8 cellular contexts compared by ENCODE assay signal in the genomic region with DNA sequence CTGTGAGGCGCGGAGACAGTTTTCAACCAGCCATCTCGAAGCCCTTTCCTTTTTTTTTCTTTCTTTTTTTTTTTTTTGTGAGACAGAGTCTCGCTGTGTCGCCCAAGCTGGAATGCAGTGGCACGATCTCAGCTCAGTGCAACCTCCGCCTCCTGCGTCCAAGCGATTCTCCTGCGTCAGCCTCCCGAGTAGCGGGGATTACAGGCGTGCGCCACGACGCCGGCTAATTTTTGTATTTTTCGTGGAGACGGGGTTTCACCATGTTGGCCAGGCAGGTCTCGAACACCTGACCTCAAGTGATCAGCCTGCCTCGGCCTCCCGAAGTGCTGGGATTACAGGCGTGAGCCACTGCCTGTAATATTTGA. TPM values are rescaled to one million over a fixed set of nuclear protein-coding genes. Genes with fewer than 3 reads are reported as not detected.
DNase-seq lines count a peak whose midpoint lies in the region; ATAC-seq and TF ChIP-seq lines count a peak whose summit lies in the region.
"Not testable (repeated sequence)": the region's sequence is repeated elsewhere in the genome, so short reads cannot be mapped to it uniquely, and the experiment has no call there.

No MANE protein-coding gene starts in this region.

- not testable (repeated sequence) for ATAC-seq in HCT116; T-cell (replicated peaks in 1 of 4); activated naive CD8-positive, alpha-beta T cell treated with anti-CD3 and anti-CD28 coated beads, Interleukin-2, amount 50 U/mL, for 24 hours; aorta (ENCODE audit: low FRiP score)
- peak; percentile 15 for ATAC-seq in gastrocnemius medialis

- CTCF ChIA-PET in HCT116 (lab: Charles Lee); T-cell (lab: Charles Lee): not testable (repeated sequence)

- WGBS in endodermal cell (ENCODE audit: insufficient coverage in 1 of 2, insufficient read length in 1 of 2), 2 experiments: 7% methylated on average over 23 of the region's 23 CpGs; no CpG with 5 or more reads in 1 of the 2 experiments
- 5 to 6% methylated on average over 21 to 23 of the region's 23 CpGs for WGBS in aorta, 2 donors

- H3K79me2 ChIP-seq in HCT116 (ENCODE audit: insufficient read depth, low read length): peaks cover 36% of the 10 kb centered on the region

- RAD21 ChIA-PET in HCT116 (lab: Charles Lee; ENCODE audit: low non-redundant PET in 1 of 2, low total read pairs in 2 of 2, uncharacterized antibody in 2 of 2, unreplicated experiment in 2 of 2): not testable (repeated sequence)

- TF ChIP-seq RAD21 in HCT116 (IDR thresholded peaks at IDR 0.05; ENCODE audit: low read depth): not testable (repeated sequence)

- in situ Hi-C loops in gastrocnemius medialis (cut with MboI; ENCODE audit: low sequenced_read_pairs in 4 of 4): loop anchor here (5.0 to 25.0 kb wide), 4 partner anchors 144 to 247 kb away; no protein-coding TSS in a partner anchor

- H3K27me3 ChIP-seq in HCT116 (ENCODE audit: insufficient read depth, low read length); mucosa of stomach (ENCODE audit: control insufficient read depth, insufficient read depth, low read length); gastrocnemius medialis; aorta (ENCODE audit: control insufficient read depth in 1 of 2, insufficient read depth in 2 of 2, low read length in 1 of 2): not testable (repeated sequence)
- H3K27me3 ChIP-seq in endodermal cell (ENCODE audit: control insufficient read depth, insufficient read depth, low read length, poor library complexity, severe bottlenecking): peaks cover 89% of the 10 kb centered on the region

- BruUV-seq in HCT116 (replicated peaks; lab: Mats Ljungman, UMichigan): TSS peak; percentile 83

- H3K9ac ChIP-seq in HCT116 (ENCODE audit: low read length): peak overlapping the region; percentile 66
- peak overlapping the region; percentile 76 for H3K9ac ChIP-seq in endodermal cell (ENCODE audit: extremely low read depth, low read length, poor library complexity, severe bottlenecking)
- peak overlapping the region; percentile 81 for H3K9ac ChIP-seq in mucosa of stomach (ENCODE audit: low read length)

- H3K4me1 ChIP-seq in HCT116 (ENCODE audit: control insufficient read depth in 1 of 2, insufficient read depth in 2 of 2, low read length in 2 of 2) (peaks cover 0 to 35% of the 10 kb centered on the region in 2 experiments; a peak in 3 of 4 replicates), mucosa of stomach (ENCODE audit: control insufficient read depth, insufficient read depth, low read length) (peaks cover 16% of the 10 kb centered on the region)
- H3K4me1 ChIP-seq in endodermal cell (ENCODE audit: control insufficient read depth, insufficient read depth, low read length); gastrocnemius medialis; aorta (ENCODE audit: control insufficient read depth in 1 of 2, insufficient read depth in 2 of 2, low read length in 2 of 2): not testable (repeated sequence)

- H3K9me2 ChIP-seq in HCT116 (ENCODE audit: insufficient read depth): not testable (repeated sequence)

- H3K36me3 ChIP-seq in HCT116 (ENCODE audit: control insufficient read depth in 1 of 2, insufficient read depth in 2 of 2, low read length in 2 of 2) (peaks cover 7 to 22% of the 10 kb centered on the region in 2 experiments; a peak in 3 of 4 replicates), mucosa of stomach (ENCODE audit: control insufficient read depth, insufficient read depth, low read length) (peaks cover 18% of the 10 kb centered on the region), gastrocnemius medialis (peaks cover 0 to 17% of the 10 kb centered on the region in 2 donors)
- not testable (repeated sequence) for H3K36me3 ChIP-seq in endodermal cell (ENCODE audit: control insufficient read depth, insufficient read depth, low read length); aorta (ENCODE audit: control insufficient read depth in 1 of 2, insufficient read depth in 2 of 2, low read length in 1 of 2)

- H4K20me1 ChIP-seq in HCT116 (ENCODE audit: insufficient read depth): not testable (repeated sequence)

- H3K9me3 ChIP-seq in HCT116 (ENCODE audit: control insufficient read depth in 1 of 2, insufficient read depth in 1 of 2, low read depth in 1 of 2, low read length in 2 of 2); endodermal cell (ENCODE audit: control insufficient read depth, low read length); mucosa of stomach (ENCODE audit: control insufficient read depth, low read length); gastrocnemius medialis; aorta (ENCODE audit: control insufficient read depth, low read length): not testable (repeated sequence)

- peak overlapping the region; percentile 45 to 92; a peak in 3 of 4 replicates for H3K4me3 ChIP-seq in HCT116 (replicated peaks in 1 of 2; ENCODE audit: low read depth in 1 of 2, low read length in 2 of 2)
- H3K4me3 ChIP-seq in endodermal cell (ENCODE audit: low read length): peak overlapping the region; percentile 77
- peak overlapping the region; percentile 50 for H3K4me3 ChIP-seq in iPS-11a (ENCODE audit: low read depth, low read length)
- peak overlapping the region; percentile 28 for H3K4me3 ChIP-seq in mucosa of stomach (ENCODE audit: low read length)
- H3K4me3 ChIP-seq in gastrocnemius medialis: peak overlapping the region; percentile 62 to 91 (median 78)
- H3K4me3 ChIP-seq in aorta (ENCODE audit: low read length in 2 of 2): peak overlapping the region; percentile 29

- not testable (repeated sequence) for TF ChIP-seq POLR2A in HCT116 (IDR thresholded peaks at IDR 0.05; ENCODE audit: borderline replicate concordance, extremely low read depth, insufficient read depth, insufficient read length); gastrocnemius medialis (IDR thresholded peaks at IDR 0.05)

- not testable (repeated sequence) for H3K36me3 Mint-ChIP-seq in T-cell; activated naive CD8-positive, alpha-beta T cell treated with anti-CD3 and anti-CD28 coated beads, Interleukin-2, amount 50 U/mL, for 24 hours (ENCODE audit: low read depth); endodermal cell (ENCODE audit: low read depth)

- POLR2A ChIA-PET in HCT116 (lab: Charles Lee): interaction anchor here (1.6 kb wide), 1 partner anchor 10 kb away, joined by 7 read pairs; no protein-coding TSS in a partner anchor
- POLR2A ChIA-PET in T-cell (lab: Charles Lee): not testable (repeated sequence)

- peaks cover 20 to 25% (median 21%) of the 10 kb centered on the region in 3 donors for H3K4me1 Mint-ChIP-seq in T-cell
- peaks cover 16% of the 10 kb centered on the region for H3K4me1 Mint-ChIP-seq in activated naive CD8-positive, alpha-beta T cell treated with anti-CD3 and anti-CD28 coated beads, Interleukin-2, amount 50 U/mL, for 24 hours
- H3K4me1 Mint-ChIP-seq in endodermal cell: peaks cover 16% of the 10 kb centered on the region

- not testable (repeated sequence) for H2AFZ ChIP-seq in HCT116 (ENCODE audit: low read depth, low read length, poor library complexity, severe bottlenecking)

- not testable (repeated sequence) for H3K27ac ChIP-seq in HCT116 (ENCODE audit: low read depth, low read length); endodermal cell (ENCODE audit: low read depth, low read length)
- H3K27ac ChIP-seq in gastrocnemius medialis: peak overlapping the region; percentile 82 to 90 (median 90)
- H3K27ac ChIP-seq in aorta (ENCODE audit: low read depth in 1 of 2, low read length in 2 of 2): peak overlapping the region in 1 of 2 donors; percentile 80

- H3K4me3 Mint-ChIP-seq in T-cell (peak overlapping the region; percentile 17 to 80 (median 57)), endodermal cell (peak overlapping the region; percentile 67)
- peak overlapping the region; percentile 77 for H3K4me3 Mint-ChIP-seq in activated naive CD8-positive, alpha-beta T cell treated with anti-CD3 and anti-CD28 coated beads, Interleukin-2, amount 50 U/mL, for 24 hours

- peaks cover 40 to 56% of the 10 kb centered on the region in 2 donors for H3K27me3 Mint-ChIP-seq in T-cell
- H3K27me3 Mint-ChIP-seq in activated naive CD8-positive, alpha-beta T cell treated with anti-CD3 and anti-CD28 coated beads, Interleukin-2, amount 50 U/mL, for 24 hours: peaks cover 68% of the 10 kb centered on the region
- H3K27me3 Mint-ChIP-seq in endodermal cell (ENCODE audit: insufficient read depth): peaks cover 88% of the 10 kb centered on the region

- intact Hi-C loops in HCT116 (cut with micrococcal nuclease); gastrocnemius medialis (cut with DNase I; ENCODE audit: low total_unique reads): not testable (repeated sequence)
- intact Hi-C loops in aorta (cut with DNase I): loop anchor here (1.0 to 5.0 kb wide), 5 partner anchors 14 to 358 kb away; no protein-coding TSS in a partner anchor

- not testable (repeated sequence) for H3K27ac Mint-ChIP-seq in T-cell; activated naive CD8-positive, alpha-beta T cell treated with anti-CD3 and anti-CD28 coated beads, Interleukin-2, amount 50 U/mL, for 24 hours; endodermal cell

- not testable (repeated sequence) for DNase-seq in HCT116 (ENCODE audit: low read depth, low spot score); T-cell
- peak; percentile 3 for DNase-seq in activated naive CD8-positive, alpha-beta T cell treated with anti-CD3 and anti-CD28 coated beads, Interleukin-2, amount 50 U/mL, for 24 hours
- DNase-seq in endodermal cell: peak; percentile 54
- peak in 1 of 2 donors; percentile 51 for DNase-seq in gastrocnemius medialis
- DNase-seq in aorta: peak; percentile 71 to 82

- not testable (repeated sequence) for TF ChIP-seq CTCF in HCT116 (IDR thresholded peaks at IDR 0.05 in 2 of 3, conservative IDR thresholded peaks at IDR 0.05 in 1 of 3; ENCODE audit: borderline replicate concordance in 1 of 3, insufficient read depth in 1 of 3, low read depth in 2 of 3, low read length in 2 of 3); endodermal cell (conservative IDR thresholded peaks at IDR 0.05); gastrocnemius medialis (IDR thresholded peaks at IDR 0.05 in 4 of 5, conservative IDR thresholded peaks at IDR 0.05 in 1 of 5)

- not testable (repeated sequence) for H3K9me3 Mint-ChIP-seq in T-cell; activated naive CD8-positive, alpha-beta T cell treated with anti-CD3 and anti-CD28 coated beads, Interleukin-2, amount 50 U/mL, for 24 hours; endodermal cell

- H3K4me2 ChIP-seq in HCT116 (ENCODE audit: low read length): peak overlapping the region; percentile 95

RNA-seq across cellular contexts. Expression of gene KLF4, which starts 1.0 kb away (rescaled TPM):
- total RNA-seq in HCT116 (2021; ENCODE audit: unreplicated experiment) (92.8 TPM), T-cell (10 to 100 TPM in 1 of 5 donors, 1 to 10 TPM in 4; 1.1 to 21.6 (median 1.5) TPM), endodermal cell (1 to 10 TPM; 1.9 to 2.6 TPM), gastrocnemius medialis (10 to 100 TPM; 15.7 to 62.6 (median 32.4) TPM), aorta (100 to 1,000 TPM in 1 of 2 donors, 10 to 100 TPM in 1; 87.8 to 202 TPM)
- 84.0 and 121 TPM in 2 replicates for polyA plus RNA-seq in HCT116 (2012)
- 1.9 TPM for polyA plus RNA-seq in endodermal cell (2013, experiment 1 of 2)
- polyA plus RNA-seq in endodermal cell (2013, experiment 2 of 2): 1.4 TPM
- polyA plus RNA-seq in aorta: 10 to 100 TPM; 39.7 to 40.6 TPM

Comparison
In these comparisons a context has a peak if more than half of its experiments do, and no peak if none do; other contexts are left out.
1. H3K4me3 ChIP-seq: peak in every context shown above with its lines; median percentile 78 in gastrocnemius medialis; 77 in endodermal cell; 68 in HCT116; 50 in iPS-11a; 29 in aorta; 28 in mucosa of stomach.